ENCODE assay signal across 24 cellular contexts in genomic region chr17:9899280-9900018, GRCh38. TPM values are rescaled to one million over a fixed set of nuclear protein-coding genes. Genes with fewer than 3 reads are reported as not detected.
A peak's percentile ranks its signal among the peaks of the same experiment; 100 is the strongest.
DNase-seq lines count a peak whose midpoint lies in the region; ATAC-seq and TF ChIP-seq lines count a peak whose summit lies in the region.
"Had no signal": no experiment of that assay in that cellular context is flagged by ENCODE, and none has a peak within 500 bp of the region (broad histone marks: within the 10 kb centered on the region; RNA-seq: fewer than 3 reads in every experiment).

No MANE protein-coding gene starts in this region.

- intact Hi-C loops in left ventricle myocardium superior (cut with micrococcal nuclease) (no loop called here), left ventricle myocardium inferior (cut with micrococcal nuclease) (no loop called here), posterior vena cava (cut with DNase I) (no loop called here)

- H3K27me3 ChIP-seq in left ventricle myocardium inferior (ENCODE audit: low read depth) = peaks cover 42% of the 10 kb centered on the region
- H3K27me3 ChIP-seq: foreskin keratinocyte, pancreas, right lobe of liver, transverse colon had no signal

- ATAC-seq in left ventricle myocardium superior (peak; percentile 36), left lobe of liver (peak; percentile 34), GM21619 (IDR thresholded peaks at IDR 0.05; ENCODE audit: unreplicated experiment) (no peak)
- ATAC-seq: foreskin keratinocyte, WTC11 had no signal

- H3K9me3 ChIP-seq in left ventricle myocardium inferior (replicated peaks) = peaks cover 7% of the 10 kb centered on the region
- H3K9me3 ChIP-seq: pancreas, right lobe of liver, transverse colon had no signal

- POLR2A ChIA-PET in HEK293T (lab: Yijun Ruan, JAX) = no interaction called here

- H3K27ac ChIP-seq in left ventricle myocardium inferior (replicated peaks) = no peak overlapping the region
- H3K27ac ChIP-seq: epithelial cell of prostate, foreskin keratinocyte, pancreas, right lobe of liver, RWPE1 had no signal

- peaks cover 6% of the 10 kb centered on the region for H3K4me1 ChIP-seq in left ventricle myocardium inferior
- H3K4me1 ChIP-seq: foreskin keratinocyte, pancreas, right lobe of liver had no signal

- no peaks in the 10 kb centered on the region for H3K36me3 ChIP-seq in left ventricle myocardium inferior
- H3K36me3 ChIP-seq: pancreas, right lobe of liver, transverse colon had no signal

- H3K4me3 ChIP-seq in left ventricle myocardium inferior = no peak overlapping the region
- H3K4me3 ChIP-seq: pancreas, right lobe of liver, transverse colon had no signal

- CTCF ChIA-PET in HEK293T (lab: Yijun Ruan, JAX) = no interaction called here

- DNase-seq in left ventricle myocardium superior = no peak
- DNase-seq in left ventricle myocardium inferior = no peak
- DNase-seq in left lobe of liver (ENCODE audit: low spot score) = peak; percentile 47
- DNase-seq in posterior vena cava (ENCODE audit: low spot score) = peak; percentile 87
- no peak for DNase-seq in NCI-H1105 treated with DMSO at 0.1 percent for 48 hours (lab: John Stamatoyannopoulos, UW)
- DNase-seq in activated gamma-delta T cell treated with Interleukin-2 at 50 U/mL for 16 hours = no peak
- no peak for DNase-seq in HEK293T (ENCODE audit: extremely low spot score)
- DNase-seq: foreskin keratinocyte, NCI-H1105, NCI-H2029 treated with DMSO at 0.1 percent for 48 hours, NCI-H345, NCI-H774, right lobe of liver, transverse colon had no signal

- no peak for TF ChIP-seq CTCF in left ventricle myocardium inferior (IDR thresholded peaks at IDR 0.05; ENCODE audit: borderline replicate concordance)

TF ChIP-seq in HEK293T, 16 proteins besides CTCF, POLR2A, EP300 and RAD21:
- TF ChIP-seq NFRKB (IDR thresholded peaks at IDR 0.05) (no peak), FOXM1 (IDR thresholded peaks at IDR 0.05; ENCODE audit: borderline replicate concordance) (no peak), FOXA1 (IDR thresholded peaks at IDR 0.05) (no peak)
TF ChIP-seq in HEK293T: peak in this region for 0.

RNA-seq across cellular contexts. Expression of gene RCVRN, which starts 5.6 kb away (rescaled TPM):
- 0.12 TPM for total RNA-seq in left ventricle myocardium superior
- 0.47 TPM for total RNA-seq in left ventricle myocardium inferior
- total RNA-seq in left lobe of liver = not detected
- total RNA-seq in posterior vena cava = under 1 TPM; 0.33 to 0.74 TPM
- total RNA-seq: B cell; foreskin keratinocyte; G401; lung microvascular endothelial cell; myocyte; pancreas; right lobe of liver; T-helper 2 cell treated with Interferon-gamma antibody and Interleukin-4, amounts not matched to agents 100 ng/mL and 5 ng/mL, for 36 hours; transverse colon; WTC11 had no signal

Comparison
In these comparisons a context has a peak if more than half of its experiments do, and no peak if none do; other contexts are left out.
1. DNase-seq: peak in left lobe of liver (single experiment) and posterior vena cava (single experiment); none in left ventricle myocardium superior (single experiment), left ventricle myocardium inferior (single experiment), NCI-H1105 treated with DMSO at 0.1 percent for 48 hours (single experiment), activated gamma-delta T cell treated with Interleukin-2 at 50 U/mL for 16 hours (single experiment) and HEK293T (single experiment).